Comparison of ENCODE assay signal across 8 cellular contexts in genomic region chr2:241149675-241149924, GRCh38. TPM values are rescaled to one million over a fixed set of nuclear protein-coding genes. Genes with fewer than 3 reads are reported as not detected.
DNase-seq lines count a peak whose midpoint lies in the region; ATAC-seq, FAIRE-seq and TF ChIP-seq lines count a peak whose summit lies in the region.

No MANE protein-coding gene starts in this region.

- intact Hi-C loops in testis (cut with DNase I; ENCODE audit: low total_unique reads) = no loop called here

- no peak for FAIRE-seq in keratinocyte (lab: Jason Lieb, UNC)

- peak overlapping the region; percentile 96 for H3K4me3 Mint-ChIP-seq in activated CD8-positive, alpha-beta T cell treated with anti-CD3 and anti-CD28 coated beads, Interleukin-2, amount 10 ng/mL, durations not matched to agents 7 days and 5 days

- H3K27me3 Mint-ChIP-seq in activated CD8-positive, alpha-beta T cell treated with anti-CD3 and anti-CD28 coated beads, Interleukin-2, amount 10 ng/mL, durations not matched to agents 7 days and 5 days (ENCODE audit: low read depth) = no peaks in the 10 kb centered on the region

- H3K9me3 Mint-ChIP-seq in activated CD8-positive, alpha-beta T cell treated with anti-CD3 and anti-CD28 coated beads, Interleukin-2, amount 10 ng/mL, durations not matched to agents 7 days and 5 days (ENCODE audit: insufficient read depth) = no peaks in the 10 kb centered on the region

- TF ChIP-seq CTCF in keratinocyte (optimal IDR thresholded peaks at IDR 0.05 in 1 of 3, IDR thresholded peaks at IDR 0.05 in 1 of 3, conservative IDR thresholded peaks at IDR 0.05 in 1 of 3; ENCODE audit: extremely low read depth in 1 of 3, insufficient read depth in 2 of 3, low read length in 3 of 3) (no peak), testis (IDR thresholded peaks at IDR 0.05) (no peak), GM13976 (IDR thresholded peaks at IDR 0.05; ENCODE audit: borderline replicate concordance, control extremely low read depth, extremely low read depth, insufficient read depth, missing control alignments) (no peak)

- no peaks in the 10 kb centered on the region for H3K27me3 ChIP-seq in keratinocyte (ENCODE audit: control insufficient read depth, extremely low read depth, insufficient read depth, low read length)
- no peaks in the 10 kb centered on the region for H3K27me3 ChIP-seq in testis

- in situ Hi-C loops in GM13976 (cut with MboI; ENCODE audit: low sequenced_read_pairs, unreplicated experiment) = no loop called here

- H3K9ac ChIP-seq in keratinocyte (ENCODE audit: control insufficient read depth, extremely low read depth, insufficient read depth, low read length) = peak overlapping the region; percentile 84

- WGBS in testis, 2 donors = 0% methylated on average over 3 to 8 of the region's 23 CpGs

- peak overlapping the region; percentile 36 for H3K27ac ChIP-seq in keratinocyte (ENCODE audit: control insufficient read depth, insufficient read depth, low read length)
- no peak overlapping the region for H3K27ac ChIP-seq in testis

- peaks cover 36% of the 10 kb centered on the region for H3K4me1 Mint-ChIP-seq in activated CD8-positive, alpha-beta T cell treated with anti-CD3 and anti-CD28 coated beads, Interleukin-2, amount 10 ng/mL, durations not matched to agents 7 days and 5 days (ENCODE audit: low read depth)

- peaks cover 12% of the 10 kb centered on the region for H3K36me3 Mint-ChIP-seq in activated CD8-positive, alpha-beta T cell treated with anti-CD3 and anti-CD28 coated beads, Interleukin-2, amount 10 ng/mL, durations not matched to agents 7 days and 5 days (ENCODE audit: low read depth)

- H3K36me3 ChIP-seq in keratinocyte (ENCODE audit: control insufficient read depth in 2 of 2, extremely low read depth in 1 of 2, insufficient read depth in 2 of 2, low read length in 2 of 2) (peaks cover 0 to 5% of the 10 kb centered on the region in 2 experiments), testis (ENCODE audit: low read depth, missing control alignments) (no peaks in the 10 kb centered on the region)

- peaks cover 19% of the 10 kb centered on the region for H3K79me2 ChIP-seq in keratinocyte (ENCODE audit: control insufficient read depth, insufficient read depth, low read length)

- peak overlapping the region; percentile 91 for H3K27ac Mint-ChIP-seq in activated CD8-positive, alpha-beta T cell treated with anti-CD3 and anti-CD28 coated beads, Interleukin-2, amount 10 ng/mL, durations not matched to agents 7 days and 5 days

- POLR2A ChIA-PET in activated CD8-positive, alpha-beta T cell treated with anti-CD3 and anti-CD28 coated beads, Interleukin-2, amount 10 ng/mL, durations not matched to agents 7 days and 5 days (lab: Charles Lee) = interaction anchor here (0.6 to 5.1 kb wide), 10 partner anchors 10 to 141 kb away, joined by 3 to 37 read pairs (median 4); partner anchors contain the start of gene MTERF4

- CTCF ChIA-PET in activated CD8-positive, alpha-beta T cell treated with anti-CD3 and anti-CD28 coated beads, Interleukin-2, amount 10 ng/mL, durations not matched to agents 7 days and 5 days (lab: Charles Lee) = interaction anchor here (0.7 to 4.4 kb wide), 7 partner anchors 18 to 710 kb away, joined by 3 to 30 read pairs (median 3); no protein-coding TSS in a partner anchor

- no peaks in the 10 kb centered on the region for H3K9me3 ChIP-seq in keratinocyte (ENCODE audit: control insufficient read depth, low read depth, low read length)
- no peaks in the 10 kb centered on the region for H3K9me3 ChIP-seq in testis

- dilution Hi-C loops in keratinocyte (cut with MboI; ENCODE audit: extremely low pct_ligation_motif_present, low sequenced_read_pairs) = no loop called here

- TF ChIP-seq POLR2A in testis (IDR thresholded peaks at IDR 0.05) = no peak

- H3K9me1 ChIP-seq in keratinocyte (ENCODE audit: control insufficient read depth, extremely low read depth, insufficient read depth, low read length) = no peaks in the 10 kb centered on the region

- no peak for DNase-seq in activated CD8-positive, alpha-beta T cell treated with anti-CD3 and anti-CD28 coated beads, Interleukin-2, amount 10 ng/mL, durations not matched to agents 7 days and 5 days
- DNase-seq in keratinocyte (ENCODE audit: low read depth, low spot score) (no peak), testis (no peak), GM13976 (ENCODE audit: low spot score) (no peak), NCI-H2196 treated with DMSO at 0.1 percent for 48 hours (lab: John Stamatoyannopoulos, UW; ENCODE audit: unreplicated experiment) (no peak), DMS114 treated with DMSO at 0.1 percent for 48 hours (lab: John Stamatoyannopoulos, UW; ENCODE audit: unreplicated experiment) (no peak)

- H3K4me1 ChIP-seq in keratinocyte (ENCODE audit: control insufficient read depth, extremely low read depth, insufficient read depth, low read length) (peaks cover 16% of the 10 kb centered on the region), testis (peaks cover 7% of the 10 kb centered on the region)

- peak; percentile 2 for ATAC-seq in GM18508 (IDR thresholded peaks at IDR 0.05; ENCODE audit: insufficient read depth, unreplicated experiment)
- peak; percentile 7 for ATAC-seq in HG02852 (IDR thresholded peaks at IDR 0.05; ENCODE audit: unreplicated experiment)
- ATAC-seq in activated CD8-positive, alpha-beta T cell treated with anti-CD3 and anti-CD28 coated beads, Interleukin-2, amount 10 ng/mL, durations not matched to agents 7 days and 5 days = peak; percentile 38

- H2AFZ ChIP-seq in keratinocyte (ENCODE audit: control insufficient read depth, low read length) = peak overlapping the region; percentile 100

- no peaks in the 10 kb centered on the region for H4K20me1 ChIP-seq in keratinocyte (ENCODE audit: control insufficient read depth, extremely low read depth, insufficient read depth, low read length)

- peak overlapping the region; percentile 85 for H3K4me2 ChIP-seq in keratinocyte (ENCODE audit: control insufficient read depth, extremely low read depth, insufficient read depth, low read depth, low read length)

- H3K4me3 ChIP-seq in keratinocyte (ENCODE audit: control insufficient read depth in 2 of 3, extremely low read depth in 1 of 3, insufficient read depth in 2 of 3, low read depth in 1 of 3, low read length in 3 of 3) = peak overlapping the region; percentile 78 to 88 (median 81)
- H3K4me3 ChIP-seq in testis = peak overlapping the region; percentile 87 to 91

RNA-seq across cellular contexts. Expression of gene PASK, which starts 0.3 kb away (rescaled TPM):
- total RNA-seq in activated CD8-positive, alpha-beta T cell treated with anti-CD3 and anti-CD28 coated beads, Interleukin-2, amount 10 ng/mL, durations not matched to agents 7 days and 5 days = 10 to 100 TPM; 46.7 to 52.4 TPM
- polyA plus RNA-seq in keratinocyte = 3.0 to 4.3 TPM (median 3.7 TPM) in 3 replicates
- polyA plus RNA-seq in keratinocyte (2011; ENCODE audit: low read depth) = 4.1 TPM
- 0.73 and 1.2 TPM in 2 replicates for polyA plus RNA-seq in keratinocyte (2011; cell fraction: cytosol; rRNA removed)
- 11.8 and 12.7 TPM in 2 replicates for polyA plus RNA-seq in keratinocyte (2011; cell fraction: nucleus; rRNA removed)
- 3.0 and 3.1 TPM in 2 replicates for polyA plus RNA-seq in keratinocyte (2012; ENCODE audit: low replicate concordance)
- polyA minus RNA-seq in keratinocyte = 4.6 to 23.2 TPM (median 6.3 TPM) in 3 replicates
- 2.9 TPM for polyA minus RNA-seq in keratinocyte (2011; cell fraction: cytosol; rRNA and poly(A)+ RNA removed)
- polyA minus RNA-seq in keratinocyte (2011; cell fraction: nucleus; rRNA and poly(A)+ RNA removed) = 6.1 and 6.2 TPM in 2 replicates
- total RNA-seq in testis = 10 to 100 TPM; 54.0 to 57.6 TPM
- polyA plus RNA-seq in testis (ENCODE audit: insufficient read depth, low read depth, low replicate concordance) = 48.6 TPM

RNA-seq across cellular contexts. Expression of gene PPP1R7, which starts 0.7 kb away (rescaled TPM):
- 10 to 100 TPM; 90.8 to 97.2 TPM for total RNA-seq in activated CD8-positive, alpha-beta T cell treated with anti-CD3 and anti-CD28 coated beads, Interleukin-2, amount 10 ng/mL, durations not matched to agents 7 days and 5 days
- polyA plus RNA-seq in keratinocyte (53.4 to 88.2 TPM (median 84.9 TPM) in 3 replicates), testis (ENCODE audit: insufficient read depth, low read depth, low replicate concordance) (358 TPM)
- 368 TPM for polyA plus RNA-seq in keratinocyte (2011; ENCODE audit: low read depth)
- polyA plus RNA-seq in keratinocyte (2011; cell fraction: cytosol; rRNA removed) = 59.6 and 99.8 TPM in 2 replicates
- polyA plus RNA-seq in keratinocyte (2011; cell fraction: nucleus; rRNA removed) = 43.0 and 61.8 TPM in 2 replicates
- polyA plus RNA-seq in keratinocyte (2012; ENCODE audit: low replicate concordance) = 93.8 and 98.6 TPM in 2 replicates
- polyA minus RNA-seq in keratinocyte = 19.7 to 40.9 TPM (median 40.5 TPM) in 3 replicates
- polyA minus RNA-seq in keratinocyte (2011; cell fraction: cytosol; rRNA and poly(A)+ RNA removed) = 80.0 TPM
- polyA minus RNA-seq in keratinocyte (2011; cell fraction: nucleus; rRNA and poly(A)+ RNA removed) = 20.7 and 33.9 TPM in 2 replicates
- 100 to 1,000 TPM; 100 to 139 TPM for total RNA-seq in testis

RNA-seq across cellular contexts. Expression of gene ANO7, which starts 38.9 kb away (rescaled TPM):
- total RNA-seq in activated CD8-positive, alpha-beta T cell treated with anti-CD3 and anti-CD28 coated beads, Interleukin-2, amount 10 ng/mL, durations not matched to agents 7 days and 5 days = under 1 TPM; 0.29 to 0.31 TPM
- 0.14 to 0.50 TPM (median 0.17 TPM) in 3 replicates for polyA plus RNA-seq in keratinocyte
- polyA plus RNA-seq in keratinocyte (2011; ENCODE audit: low read depth) = not detected
- 0.44 and 0.62 TPM in 2 replicates for polyA plus RNA-seq in keratinocyte (2011; cell fraction: cytosol; rRNA removed)
- polyA plus RNA-seq in keratinocyte (2011; cell fraction: nucleus; rRNA removed) = 0.82 and 1.0 TPM in 2 replicates
- 0.28 and 1.3 TPM in 2 replicates for polyA plus RNA-seq in keratinocyte (2012; ENCODE audit: low replicate concordance)
- 0.23 to 0.72 TPM (median 0.51 TPM) in 3 replicates for polyA minus RNA-seq in keratinocyte
- polyA minus RNA-seq in keratinocyte (2011; cell fraction: cytosol; rRNA and poly(A)+ RNA removed) = 0.96 TPM
- polyA minus RNA-seq in keratinocyte (2011; cell fraction: nucleus; rRNA and poly(A)+ RNA removed) = 0.53 and 0.54 TPM in 2 replicates
- 1 to 10 TPM; 1.9 to 2.5 TPM for total RNA-seq in testis
- 1.2 TPM for polyA plus RNA-seq in testis (ENCODE audit: insufficient read depth, low read depth, low replicate concordance)

RNA-seq across cellular contexts. Expression of gene MTERF4, which starts 47.5 kb away (rescaled TPM):
- total RNA-seq in activated CD8-positive, alpha-beta T cell treated with anti-CD3 and anti-CD28 coated beads, Interleukin-2, amount 10 ng/mL, durations not matched to agents 7 days and 5 days = 10 to 100 TPM; 24.1 to 26.3 TPM
- polyA plus RNA-seq in keratinocyte (25.8 to 29.9 TPM (median 28.5 TPM) in 3 replicates), testis (ENCODE audit: insufficient read depth, low read depth, low replicate concordance) (37.3 TPM)
- polyA plus RNA-seq in keratinocyte (2011; ENCODE audit: low read depth) = 30.8 TPM
- polyA plus RNA-seq in keratinocyte (2011; cell fraction: cytosol; rRNA removed) = 15.9 and 19.0 TPM in 2 replicates
- 51.1 and 63.6 TPM in 2 replicates for polyA plus RNA-seq in keratinocyte (2011; cell fraction: nucleus; rRNA removed)
- polyA plus RNA-seq in keratinocyte (2012; ENCODE audit: low replicate concordance) = 18.8 and 19.4 TPM in 2 replicates
- 13.3 to 26.8 TPM (median 20.0 TPM) in 3 replicates for polyA minus RNA-seq in keratinocyte
- polyA minus RNA-seq in keratinocyte (2011; cell fraction: cytosol; rRNA and poly(A)+ RNA removed) = 6.9 TPM
- polyA minus RNA-seq in keratinocyte (2011; cell fraction: nucleus; rRNA and poly(A)+ RNA removed) = 12.1 and 22.8 TPM in 2 replicates
- total RNA-seq in testis = 10 to 100 TPM; 26.4 to 40.6 TPM
